Comparison of ENCODE assay signal across 9 cellular contexts in the genomic region with DNA sequence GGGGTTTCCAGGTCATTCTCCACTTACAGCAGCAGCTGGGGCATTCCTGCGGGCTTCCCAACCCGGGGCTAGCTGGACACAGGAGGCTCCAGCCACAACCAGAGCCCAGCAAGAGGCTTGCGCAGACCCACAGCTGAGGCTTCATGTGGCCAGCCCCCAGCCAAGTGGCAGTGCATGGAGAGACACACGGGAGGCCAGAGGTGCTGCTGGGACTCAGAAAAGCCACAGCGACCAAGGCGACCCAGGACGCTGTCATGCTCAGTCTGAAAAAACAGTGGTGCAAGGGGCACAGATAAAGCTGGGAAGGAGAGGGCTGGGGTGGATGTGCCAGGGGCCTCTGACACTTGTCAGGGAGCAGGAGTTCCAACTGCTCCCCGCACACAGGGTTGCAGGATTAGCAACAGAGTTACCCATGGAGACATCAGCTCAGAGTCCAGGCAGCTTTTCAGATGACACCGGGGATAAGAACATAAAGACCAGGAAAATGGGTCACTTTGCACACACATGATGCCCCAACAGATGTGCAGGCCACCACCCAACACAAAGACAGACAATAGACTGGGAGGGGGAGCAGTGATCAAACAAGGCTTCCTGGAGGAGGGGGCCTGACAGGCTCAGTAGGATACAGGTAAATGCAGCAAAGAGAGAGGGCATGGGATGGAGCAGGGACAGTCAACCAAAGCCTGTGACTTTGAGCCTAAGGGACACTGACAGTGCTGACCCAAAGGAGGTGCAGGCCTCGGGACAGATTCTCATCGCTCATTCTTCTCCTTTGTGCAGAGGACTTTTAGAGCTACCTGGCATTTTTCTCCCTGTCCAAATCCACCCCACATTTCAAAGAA. TPM values are rescaled to one million over a fixed set of nuclear protein-coding genes. Genes with fewer than 3 reads are reported as not detected.
DNase-seq lines count a peak whose midpoint lies in the region; ATAC-seq and TF ChIP-seq lines count a peak whose summit lies in the region.
"Had no signal": no experiment of that assay in that cellular context is flagged by ENCODE, and none has a peak within 500 bp of the region (broad histone marks: within the 10 kb centered on the region; RNA-seq: fewer than 3 reads in every experiment).

No MANE protein-coding gene starts in this region.

- peak overlapping the region; percentile 78 for H2BK120ac ChIP-seq in IMR-90 (ENCODE audit: low read depth, low read length)

- H2BK15ac ChIP-seq in IMR-90 (ENCODE audit: low read depth, low read length), result no peak overlapping the region; the same call in 2 of the 3 replicates

- no TSS peak for BruUV-seq in IMR-90 (replicated peaks; lab: Mats Ljungman, UMichigan)

- H3K4me1 ChIP-seq in IMR-90 (ENCODE audit: control insufficient read depth, insufficient read depth, low read length), result peaks cover 36% of the 10 kb centered on the region
- H3K4me1 ChIP-seq in muscle layer of duodenum (ENCODE audit: control insufficient read depth in 1 of 2, insufficient read depth in 2 of 2, low read length in 2 of 2), result peaks cover 22 to 37% of the 10 kb centered on the region in 2 donors

- dilution Hi-C loops in IMR-90 (cut with HindIII; ENCODE audit: low sequenced_read_pairs, unreplicated experiment), result no loop called here

- H3K27me3 ChIP-seq in IMR-90 (ENCODE audit: control insufficient read depth, insufficient read depth, low read length) (no peaks in the 10 kb centered on the region), muscle layer of duodenum (ENCODE audit: low read depth, low read length) (no peaks in the 10 kb centered on the region)
- H3K27me3 ChIP-seq: SJSA1 had no signal

- peak overlapping the region; percentile 77 for H2AK9ac ChIP-seq in IMR-90 (replicated peaks; ENCODE audit: low read depth, low read length, poor library complexity)

- no peak overlapping the region for H2BK5ac ChIP-seq in IMR-90 (ENCODE audit: low read depth, low read length, poor library complexity, severe bottlenecking)

- intact Hi-C loops in IMR-90 (cut with micrococcal nuclease), result loop anchor here (1.0 kb wide), 1 partner anchor 95 kb away; no protein-coding TSS in a partner anchor

- H4K8ac ChIP-seq in IMR-90 (ENCODE audit: low read depth in 2 of 2, low read length in 2 of 2), result peak overlapping the region; percentile 0 to 82; a peak in 1 of 4 replicates

- H3K18ac ChIP-seq in IMR-90 (ENCODE audit: low read depth, low read length), result no peak overlapping the region

- H3K79me1 ChIP-seq in IMR-90 (ENCODE audit: low read depth in 1 of 2, low read length in 2 of 2), result peaks cover 10 to 66% of the 10 kb centered on the region in 2 experiments; a peak in 3 of 4 replicates

- in situ Hi-C loops in IMR-90 (cut with MboI; ENCODE audit: low sequenced_read_pairs) (no loop called here), KBM-7 (cut with MboI; ENCODE audit: low pct_unique_long_range_greater_than_20kb, low sequenced_read_pairs) (no loop called here)

- H3K9ac ChIP-seq in IMR-90 (ENCODE audit: low read depth, low read length), result peak overlapping the region; percentile 12; the same call in 1 of the 2 replicates

- H3K9me3 ChIP-seq in IMR-90 (ENCODE audit: control insufficient read depth, insufficient read depth, low read length), result no peaks in the 10 kb centered on the region
- H3K9me3 ChIP-seq in muscle layer of duodenum (ENCODE audit: control insufficient read depth in 1 of 2, low read length in 2 of 2), result no peaks in the 10 kb centered on the region
- H3K9me3 ChIP-seq: SJSA1 had no signal

- H3K36me3 ChIP-seq in IMR-90 (ENCODE audit: control insufficient read depth, insufficient read depth, low read length) (peaks cover 16% of the 10 kb centered on the region), muscle layer of duodenum (ENCODE audit: control insufficient read depth in 1 of 2, insufficient read depth in 2 of 2, low read length in 2 of 2) (peaks cover 10 to 43% of the 10 kb centered on the region in 2 donors)

- peak overlapping the region; percentile 94 for H2AFZ ChIP-seq in IMR-90 (replicated peaks; ENCODE audit: low read length, poor library complexity)

- H3K9me1 ChIP-seq in IMR-90 (ENCODE audit: insufficient read depth, low read length), result no peaks in the 10 kb centered on the region

- H2AK5ac ChIP-seq in IMR-90 (ENCODE audit: low read depth, low read length), result peak overlapping the region; percentile 76

- no peak overlapping the region for H4K5ac ChIP-seq in IMR-90 (ENCODE audit: low read depth, low read length)

- peaks cover 6% of the 10 kb centered on the region for H4K20me1 ChIP-seq in IMR-90 (ENCODE audit: insufficient read depth, low read length)

- peak overlapping the region; percentile 3; the same call in 1 of the 2 replicates for H4K91ac ChIP-seq in IMR-90 (ENCODE audit: insufficient read depth, low read depth, low read length)

- no peak overlapping the region for H3K56ac ChIP-seq in IMR-90 (ENCODE audit: extremely low read depth, insufficient read depth, low read length)

- POLR2A ChIA-PET in IMR-90 (lab: Charles Lee; ENCODE audit: unreplicated experiment), result interaction anchor here (0.5 to 6.8 kb wide), 4 partner anchors 31 to 93 kb away, joined by 3 to 142 read pairs (median 4); partner anchors contain the start of gene MALAT1

- H3K4me2 ChIP-seq in IMR-90 (ENCODE audit: low read depth, low read length), result peak overlapping the region; percentile 75

- 64% methylated on average over 7 of the region's 11 CpGs; no CpG with 5 or more reads in 1 of the 2 experiments for WGBS in IMR-90 (ENCODE audit: extremely low coverage in 2 of 2, insufficient read length in 1 of 2), 2 experiments

- H2BK20ac ChIP-seq in IMR-90 (ENCODE audit: low read depth, low read length), result peak overlapping the region; percentile 79

- TF ChIP-seq RAD21 in IMR-90 (IDR thresholded peaks at IDR 0.05; ENCODE audit: low read length), result no peak

- CTCF ChIA-PET in IMR-90 (lab: Yijun Ruan, JAX), result interaction anchor here (0.5 to 1.9 kb wide), 8 partner anchors 11 to 94 kb away, joined by 3 to 8 read pairs (median 4); partner anchors contain the start of gene FRMD8

- DNase-seq in 8988T (peak; percentile 11), IMR-90 (no peak), cerebellar cortex (ENCODE audit: low spot score) (peak; percentile 16), KBM-7 (no peak), medulla oblongata (ENCODE audit: extremely low spot score) (no peak), SIG-M5 treated with dmso at 0.1 percent for 504 hours (lab: John Stamatoyannopoulos, UW; ENCODE audit: unreplicated experiment) (no peak)

- peak overlapping the region; percentile 70 for H3K4ac ChIP-seq in IMR-90 (ENCODE audit: low read depth, low read length)

- TF ChIP-seq POLR2A in IMR-90 (IDR thresholded peaks at IDR 0.05; ENCODE audit: low read depth, low read length), result no peak; the same call in none of the 2 replicates

- peak overlapping the region; percentile 74 for H3K23ac ChIP-seq in IMR-90 (ENCODE audit: low read depth, low read length)

- H3K4me3 ChIP-seq in IMR-90 (ENCODE audit: insufficient read depth, low read depth, low read length) (peak overlapping the region; percentile 12; the same call in 1 of the 2 replicates), muscle layer of duodenum (ENCODE audit: low read depth in 1 of 2, low read length in 2 of 2) (peak overlapping the region; percentile 71 to 100)
- H3K4me3 ChIP-seq: SJSA1 had no signal

- H3K27ac ChIP-seq in IMR-90 (ENCODE audit: insufficient read depth, low read length) (0 out of 2 replicates have a peak overlapping the region, but pooled peaks have one; percentile 1), muscle layer of duodenum (ENCODE audit: low read length) (peak overlapping the region; percentile 100)

- H3K14ac ChIP-seq in IMR-90 (replicated peaks; ENCODE audit: low read depth, low read length), result peak overlapping the region; percentile 88

- ATAC-seq in IMR-90 (ENCODE audit: low read depth) (no peak), HG02970 (IDR thresholded peaks at IDR 0.05; ENCODE audit: low FRiP score, unreplicated experiment) (no peak)

- TF ChIP-seq CTCF in IMR-90 (conservative IDR thresholded peaks at IDR 0.05; ENCODE audit: low read depth, low read length), result no peak

TF ChIP-seq in IMR-90, 13 proteins besides CTCF, POLR2A, EP300 and RAD21 (continues in another document):
- TF ChIP-seq NFE2L2 (IDR thresholded peaks at IDR 0.05; ENCODE audit: low read depth, low read length) (no peak), CEBPB (IDR thresholded peaks at IDR 0.05; ENCODE audit: low read depth, low read length) (no peak), MAZ (IDR thresholded peaks at IDR 0.05; ENCODE audit: borderline replicate concordance, low read depth, low read length) (no peak), MXI1 (IDR thresholded peaks at IDR 0.05; ENCODE audit: borderline replicate concordance, low read depth, low read length) (no peak), BHLHE40 (IDR thresholded peaks at IDR 0.05; ENCODE audit: low read depth, low read length) (no peak), SMC3 (IDR thresholded peaks at IDR 0.05; ENCODE audit: low read depth, low read length) (no peak), RCOR1 (IDR thresholded peaks at IDR 0.05; ENCODE audit: insufficient replicate concordance, low read length) (no peak), MAFK (IDR thresholded peaks at IDR 0.05; ENCODE audit: low read depth, low read length) (no peak)
- TF ChIP-seq, protein P1, sequence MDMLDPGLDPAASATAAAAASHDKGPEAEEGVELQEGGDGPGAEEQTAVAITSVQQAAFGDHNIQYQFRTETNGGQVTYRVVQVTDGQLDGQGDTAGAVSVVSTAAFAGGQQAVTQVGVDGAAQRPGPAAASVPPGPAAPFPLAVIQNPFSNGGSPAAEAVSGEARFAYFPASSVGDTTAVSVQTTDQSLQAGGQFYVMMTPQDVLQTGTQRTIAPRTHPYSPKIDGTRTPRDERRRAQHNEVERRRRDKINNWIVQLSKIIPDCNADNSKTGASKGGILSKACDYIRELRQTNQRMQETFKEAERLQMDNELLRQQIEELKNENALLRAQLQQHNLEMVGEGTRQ (IDR thresholded peaks at IDR 0.05; ENCODE audit: low read depth, low read length), result no peak

RNA-seq across cellular contexts. Expression of gene NEAT1, which starts 6.9 kb away (rescaled TPM):
- total RNA-seq in IMR-90 (2012; rRNA removed), result 30.1 and 38.0 TPM in 2 replicates
- 56.3 and 114 TPM in 2 replicates for polyA plus RNA-seq in IMR-90 (2012; rRNA removed)
- polyA plus RNA-seq in IMR-90 (2012; cell fraction: cytosol; rRNA removed), result 12.5 and 21.1 TPM in 2 replicates
- polyA plus RNA-seq in IMR-90 (2012; cell fraction: nucleus; rRNA removed; ENCODE audit: low replicate concordance), result 237 and 1,050 TPM in 2 replicates

RNA-seq across cellular contexts. Expression of gene FRMD8, which starts 29.3 kb away (rescaled TPM):
- total RNA-seq in IMR-90 (2012; rRNA removed), result 10.8 and 11.3 TPM in 2 replicates
- polyA plus RNA-seq in IMR-90 (2012; rRNA removed), result 19.8 and 22.5 TPM in 2 replicates
- 30.0 and 36.2 TPM in 2 replicates for polyA plus RNA-seq in IMR-90 (2012; cell fraction: cytosol; rRNA removed)
- polyA plus RNA-seq in IMR-90 (2012; cell fraction: nucleus; rRNA removed; ENCODE audit: low replicate concordance), result 33.2 and 66.1 TPM in 2 replicates

RNA-seq across cellular contexts. Expression of gene SLC25A45, which starts 33.3 kb away (rescaled TPM):
- total RNA-seq in IMR-90 (2012; rRNA removed), result 0.56 and 0.72 TPM in 2 replicates
- 1.2 and 1.3 TPM in 2 replicates for polyA plus RNA-seq in IMR-90 (2012; rRNA removed)
- 0.69 and 1.5 TPM in 2 replicates for polyA plus RNA-seq in IMR-90 (2012; cell fraction: cytosol; rRNA removed)
- polyA plus RNA-seq in IMR-90 (2012; cell fraction: nucleus; rRNA removed; ENCODE audit: low replicate concordance), result 5.8 and 7.2 TPM in 2 replicates

Comparison
In these comparisons a context has a peak if more than half of its experiments do, and no peak if none do; other contexts are left out.
1. DNase-seq: peak in 8988T (single experiment) and cerebellar cortex (single experiment); none in IMR-90 (single experiment), KBM-7 (single experiment), medulla oblongata (single experiment) and SIG-M5 treated with dmso at 0.1 percent for 504 hours (single experiment).